In genomic region chr7:45917064-45917463, GRCh38 we compare ENCODE assay signal across 13 cellular contexts. TPM values are rescaled to one million over a fixed set of nuclear protein-coding genes. Genes with fewer than 3 reads are reported as not detected.
DNase-seq lines count a peak whose midpoint lies in the region; ATAC-seq, FAIRE-seq and TF ChIP-seq lines count a peak whose summit lies in the region.
"Had no signal": no experiment of that assay in that cellular context is flagged by ENCODE, and none has a peak within 500 bp of the region (broad histone marks: within the 10 kb centered on the region; RNA-seq: fewer than 3 reads in every experiment).

No MANE protein-coding gene starts in this region.

- H3K4me3 Mint-ChIP-seq in activated CD4-positive, alpha-beta T cell treated with anti-CD3 and anti-CD28 coated beads, Interleukin-2, amount 10 ng/mL, durations not matched to agents 24 days and 14 days = no peak overlapping the region
- peak overlapping the region; percentile 96 for H3K4me3 Mint-ChIP-seq in astrocyte (ENCODE audit: unreplicated experiment)
- peak overlapping the region; percentile 98 for H3K4me3 Mint-ChIP-seq in mesothelial cell of epicardium

- H3K9me3 Mint-ChIP-seq in activated CD4-positive, alpha-beta T cell treated with anti-CD3 and anti-CD28 coated beads, Interleukin-2, amount 10 ng/mL, durations not matched to agents 24 days and 14 days = no peaks in the 10 kb centered on the region
- H3K9me3 Mint-ChIP-seq in astrocyte (ENCODE audit: unreplicated experiment) (no peaks in the 10 kb centered on the region), mesothelial cell of epicardium (no peaks in the 10 kb centered on the region)
- H3K9me3 Mint-ChIP-seq: CD4-positive, alpha-beta memory T cell had no signal

- no peaks in the 10 kb centered on the region for H3K79me2 ChIP-seq in astrocyte (ENCODE audit: insufficient read depth, low read length)

- peaks cover 29% of the 10 kb centered on the region for H3K4me1 ChIP-seq in astrocyte (ENCODE audit: insufficient read depth, low read length)

- intact Hi-C loops in activated CD4-positive, alpha-beta T cell treated with anti-CD3 and anti-CD28 coated beads, Interleukin-2, amount 10 ng/mL, durations not matched to agents 24 days and 14 days (cut with micrococcal nuclease) = loop anchor here (2.0 kb wide), 2 partner anchors 436 to 1172 kb away; no protein-coding TSS in a partner anchor

- DNase-seq in activated CD4-positive, alpha-beta T cell treated with anti-CD3 and anti-CD28 coated beads, Interleukin-2, amount 10 ng/mL, durations not matched to agents 24 days and 14 days = peak; percentile 51
- DNase-seq in activated CD4-positive, alpha-beta T cell treated with anti-CD3 and anti-CD28 coated beads for 48 hours = no peak
- DNase-seq in astrocyte (ENCODE audit: low read depth) (no peak), mesothelial cell of epicardium (ENCODE audit: low spot score in 2 of 2, unreplicated experiment in 2 of 2) (no peak), NAMALWA (ENCODE audit: low spot score) (no peak), T-helper 2 cell (no peak), NCI-H2081 treated with DMSO at 0.1 percent for 48 hours (lab: John Stamatoyannopoulos, UW) (no peak)
- DNase-seq: GF-D8 had no signal

- no peak for ATAC-seq in HG02610 (IDR thresholded peaks at IDR 0.05; ENCODE audit: unreplicated experiment)

- peaks cover 9% of the 10 kb centered on the region for H3K27me3 ChIP-seq in astrocyte (ENCODE audit: insufficient read depth, low read length)

- no peaks in the 10 kb centered on the region for H3K36me3 Mint-ChIP-seq in activated CD4-positive, alpha-beta T cell treated with anti-CD3 and anti-CD28 coated beads, Interleukin-2, amount 10 ng/mL, durations not matched to agents 24 days and 14 days (ENCODE audit: low read depth)
- H3K36me3 Mint-ChIP-seq in astrocyte (ENCODE audit: low read depth, unreplicated experiment) = peaks cover 31% of the 10 kb centered on the region
- peaks cover 43% of the 10 kb centered on the region for H3K36me3 Mint-ChIP-seq in mesothelial cell of epicardium

- H3K4me1 Mint-ChIP-seq in activated CD4-positive, alpha-beta T cell treated with anti-CD3 and anti-CD28 coated beads, Interleukin-2, amount 10 ng/mL, durations not matched to agents 24 days and 14 days = peaks cover 8% of the 10 kb centered on the region
- peaks cover 25% of the 10 kb centered on the region for H3K4me1 Mint-ChIP-seq in astrocyte (ENCODE audit: low read depth, unreplicated experiment)
- peaks cover 48% of the 10 kb centered on the region for H3K4me1 Mint-ChIP-seq in mesothelial cell of epicardium

- no peak overlapping the region for H2AFZ ChIP-seq in astrocyte (ENCODE audit: low read depth, low read length)

- no peak overlapping the region for H3K4me3 ChIP-seq in astrocyte (ENCODE audit: insufficient read depth, low read depth, low read length)
- H3K4me3 ChIP-seq: BLaER1, GM12878 had no signal

- H3K27ac Mint-ChIP-seq in activated CD4-positive, alpha-beta T cell treated with anti-CD3 and anti-CD28 coated beads, Interleukin-2, amount 10 ng/mL, durations not matched to agents 24 days and 14 days = no peak overlapping the region
- H3K27ac Mint-ChIP-seq in astrocyte (ENCODE audit: unreplicated experiment) (no peak overlapping the region), mesothelial cell of epicardium (peak overlapping the region; percentile 82)
- H3K27ac Mint-ChIP-seq: CD4-positive, alpha-beta memory T cell had no signal

- TF ChIP-seq CTCF in astrocyte (IDR thresholded peaks at IDR 0.05; ENCODE audit: insufficient read depth, low read depth, low read length) = no peak
- no peak for TF ChIP-seq CTCF in mesothelial cell of epicardium (IDR thresholded peaks at IDR 0.05; ENCODE audit: unreplicated experiment)

- H3K27me3 Mint-ChIP-seq in activated CD4-positive, alpha-beta T cell treated with anti-CD3 and anti-CD28 coated beads, Interleukin-2, amount 10 ng/mL, durations not matched to agents 24 days and 14 days = peaks cover 32% of the 10 kb centered on the region
- H3K27me3 Mint-ChIP-seq in astrocyte (ENCODE audit: low read depth, unreplicated experiment) (no peaks in the 10 kb centered on the region), mesothelial cell of epicardium (ENCODE audit: low read depth) (no peaks in the 10 kb centered on the region)

- no peak overlapping the region for H3K27ac ChIP-seq in astrocyte (ENCODE audit: low read depth, low read length)
- H3K27ac ChIP-seq: BLaER1 had no signal

- H4K20me1 ChIP-seq in astrocyte (ENCODE audit: insufficient read depth, low read length) = peaks cover 15% of the 10 kb centered on the region

- FAIRE-seq in astrocyte (lab: Jason Lieb, UNC) = no peak

- H3K9ac ChIP-seq in astrocyte (ENCODE audit: low read length) = no peak overlapping the region
- H3K9ac ChIP-seq: BLaER1 had no signal

- H3K4me2 ChIP-seq in astrocyte (ENCODE audit: low read length) = no peak overlapping the region
- H3K4me2 ChIP-seq: BLaER1 had no signal

- no peaks in the 10 kb centered on the region for H3K9me3 ChIP-seq in astrocyte (ENCODE audit: insufficient read depth, low read depth, low read length)
- H3K9me3 ChIP-seq: BLaER1 had no signal

- peaks cover 8% of the 10 kb centered on the region for H3K36me3 ChIP-seq in astrocyte (ENCODE audit: insufficient read depth, low read length)
- H3K36me3 ChIP-seq: BLaER1 had no signal

RNA-seq across cellular contexts. Expression of gene IGFBP3, which starts 4.0 kb away (rescaled TPM):
- total RNA-seq in activated CD4-positive, alpha-beta T cell treated with anti-CD3 and anti-CD28 coated beads, Interleukin-2, amount 10 ng/mL, durations not matched to agents 24 days and 14 days = 0.72 and 1.5 TPM in 2 replicates
- total RNA-seq in astrocyte (1,092 and 1,283 TPM in 2 replicates), mesothelial cell of epicardium (1,085 to 1,177 TPM (median 1,171 TPM) in 3 replicates)

RNA-seq across cellular contexts. Expression of gene IGFBP1, which starts 28.8 kb away (rescaled TPM):
- total RNA-seq in activated CD4-positive, alpha-beta T cell treated with anti-CD3 and anti-CD28 coated beads, Interleukin-2, amount 10 ng/mL, durations not matched to agents 24 days and 14 days = not detected in 2 replicates
- total RNA-seq in astrocyte (not detected in 2 replicates), mesothelial cell of epicardium (not detected in 3 replicates)
- total RNA-seq: CD4-positive, alpha-beta memory T cell; RPMI7951 had no signal

RNA-seq across cellular contexts. Expression of gene CCDC201, which starts 44.2 kb away (rescaled TPM):
- total RNA-seq in activated CD4-positive, alpha-beta T cell treated with anti-CD3 and anti-CD28 coated beads, Interleukin-2, amount 10 ng/mL, durations not matched to agents 24 days and 14 days = not detected in 2 replicates
- not detected in 2 replicates for total RNA-seq in astrocyte
- total RNA-seq in mesothelial cell of epicardium = not detected in 3 replicates
- total RNA-seq: CD4-positive, alpha-beta memory T cell; GM12878; RPMI7951 had no signal

Comparison
In these comparisons a context has a peak if more than half of its experiments do, and no peak if none do; other contexts are left out.
1. RNA of gene IGFBP3, which starts 4.0 kb away (total RNA-seq): 1,092 to 1,283 TPM in astrocyte and 1,085 to 1,177 TPM in mesothelial cell of epicardium; 0.72 to 1.5 TPM in activated CD4-positive, alpha-beta T cell treated with anti-CD3 and anti-CD28 coated beads, Interleukin-2, amount 10 ng/mL, durations not matched to agents 24 days and 14 days; every median in the first group is over 100 times any median in the second.